In the genomic region with DNA sequence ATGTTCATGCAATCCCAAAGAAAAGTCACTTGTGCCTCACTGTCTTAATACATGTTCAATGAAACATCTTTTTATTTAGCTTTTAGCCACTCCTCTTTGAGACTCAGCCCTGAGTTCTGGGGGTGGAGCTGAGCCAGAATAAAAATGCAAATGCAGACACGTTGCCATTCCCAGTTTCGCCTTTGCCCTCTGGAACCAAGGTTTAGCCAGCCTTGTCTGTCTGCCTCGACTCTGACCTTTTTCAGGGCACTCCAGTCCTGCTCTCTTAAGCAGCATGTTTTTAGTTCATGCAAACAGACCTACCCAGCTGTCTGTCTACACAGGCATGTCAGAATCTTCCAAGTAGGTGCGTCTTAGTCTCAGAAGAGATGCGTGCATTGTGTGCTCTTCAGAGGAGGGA, we compare ENCODE assay signal across 1 cellular context.
TF ChIP-seq lines count a peak whose summit lies in the region.

No MANE protein-coding gene starts in this region.

TF ChIP-seq in GM23338, 12 proteins besides CTCF, POLR2A, EP300 and RAD21 (continued from another document):
- TF ChIP-seq ZNF462 (CRISPR knock-in tag; IDR thresholded peaks at IDR 0.05): no peak
- no peak for TF ChIP-seq EZH2phosphoT487 (IDR thresholded peaks at IDR 0.05; ENCODE audit: unreplicated experiment)
- no peak for TF ChIP-seq NANOG (IDR thresholded peaks at IDR 0.05; ENCODE audit: borderline replicate concordance)
- no peak for TF ChIP-seq POLR2AphosphoS5 (IDR thresholded peaks at IDR 0.05; ENCODE audit: low read depth)
- TF ChIP-seq EZH2 (IDR thresholded peaks at IDR 0.05; ENCODE audit: low read depth, unreplicated experiment): no peak
- TF ChIP-seq CREB1 (CRISPR knock-in tag; IDR thresholded peaks at IDR 0.05; ENCODE audit: low read depth): no peak
